Comparison of ENCODE assay signal across 20 cellular contexts in genomic region chr18:64019922-64020756, GRCh38. TPM values are rescaled to one million over a fixed set of nuclear protein-coding genes. Genes with fewer than 3 reads are reported as not detected.
DNase-seq lines count a peak whose midpoint lies in the region; ATAC-seq and TF ChIP-seq lines count a peak whose summit lies in the region.
"Had no signal": no experiment of that assay in that cellular context is flagged by ENCODE, and none has a peak within 500 bp of the region (broad histone marks: within the 10 kb centered on the region; RNA-seq: fewer than 3 reads in every experiment).

No MANE protein-coding gene starts in this region.

- no peaks in the 10 kb centered on the region for H3K27me3 ChIP-seq in body of pancreas

- TF ChIP-seq CTCF in body of pancreas (IDR thresholded peaks at IDR 0.05): no peak

- no peaks in the 10 kb centered on the region for H3K36me3 ChIP-seq in body of pancreas (replicated peaks in 1 of 2; ENCODE audit: insufficient read depth in 1 of 2, low read depth in 2 of 2)

- DNase-seq in NCI-H748 (lab: John Stamatoyannopoulos, UW; ENCODE audit: unreplicated experiment): peak; percentile 14
- DNase-seq in NCI-H748 treated with DMSO at 0.1 percent for 48 hours (lab: John Stamatoyannopoulos, UW): no peak
- peak in 3 of 4 donors; percentile 18 to 30 (median 25) for DNase-seq in body of pancreas
- DNase-seq in left kidney (ENCODE audit: low read depth, low spot score): peak; percentile 6
- no peak for DNase-seq in medulla oblongata (ENCODE audit: extremely low spot score)
- DNase-seq in NCI-H526 (lab: John Stamatoyannopoulos, UW): no peak
- DNase-seq: Caco-2; CD4-positive, CD25-positive, alpha-beta regulatory T cell; EL; KG1; NCI-H1105 treated with DMSO at 0.1 percent for 48 hours; NCI-H1694 treated with DMSO at 0.1 percent for 48 hours; NCI-H2107; NCI-H510A; Right ventricle myocardium superior; SW 1271 had no signal

- TF ChIP-seq POLR2A in body of pancreas (IDR thresholded peaks at IDR 0.05): no peak

- no peaks in the 10 kb centered on the region for H3K9me3 ChIP-seq in body of pancreas
- H3K9me3 ChIP-seq: Caco-2 had no signal

- H3K4me3 ChIP-seq in body of pancreas: no peak overlapping the region

- WGBS in body of pancreas, 2 donors: 24 to 29% methylated on average over 3 of the region's 3 CpGs

- intact Hi-C loops in body of pancreas (cut with DNase I): no loop called here

- no peaks in the 10 kb centered on the region for H3K4me1 ChIP-seq in body of pancreas
- H3K4me1 ChIP-seq: Caco-2 had no signal

- ATAC-seq in body of pancreas: peak; percentile 76
- no peak for ATAC-seq in GM21526 (IDR thresholded peaks at IDR 0.05; ENCODE audit: low FRiP score, unreplicated experiment)
- no peak for ATAC-seq in GM21825 (IDR thresholded peaks at IDR 0.05; ENCODE audit: unreplicated experiment)
- ATAC-seq: HepG2 had no signal

- no peak overlapping the region for H3K27ac ChIP-seq in body of pancreas
- H3K27ac ChIP-seq: 22Rv1 had no signal

RNA-seq across cellular contexts. Expression of gene SERPINB8, which starts 50.3 kb away (rescaled TPM):
- total RNA-seq in body of pancreas: 10 to 100 TPM in 1 of 2 donors, 1 to 10 TPM in 1; 2.9 to 13.5 TPM

Comparison
In these comparisons a context has a peak if more than half of its experiments do, and no peak if none do; other contexts are left out.
1. DNase-seq: peak in NCI-H748 (single experiment), body of pancreas (3 of 4) and left kidney (single experiment); none in NCI-H748 treated with DMSO at 0.1 percent for 48 hours (single experiment), medulla oblongata (single experiment) and NCI-H526 (0 of 2).